Comparison of ENCODE assay signal across 30 cellular contexts in genomic region chr15:77984446-77984861, GRCh38.
"Had no signal": no experiment of that assay in that cellular context is flagged by ENCODE, and none has a peak within 500 bp of the region (broad histone marks: within the 10 kb centered on the region; RNA-seq: fewer than 3 reads in every experiment).

No MANE protein-coding gene starts in this region.

- H3K4me3 Mint-ChIP-seq: activated CD4-positive, alpha-beta memory T cell treated with anti-CD3 and anti-CD28 coated beads, Interleukin-2, amount 10 ng/mL, durations not matched to agents 7 days and 5 days; activated CD4-positive, alpha-beta T cell treated with anti-CD3 and anti-CD28 coated beads, Interleukin-2, amount 10 ng/mL, durations not matched to agents 7 days and 5 days; activated T-cell treated with anti-CD3 and anti-CD28 coated beads, Interleukin-2, amount 50 U/mL, for 4 hours; activated T-helper 17 cell treated with anti-CD3 and anti-CD28 coated beads, Interleukin-2, amount 50 U/mL, for 72 hours; nephron; T-helper 1 cell treated with Interleukin-12 subunit alpha and Interleukin-12 subunit beta and Interleukin-4 antibody, amounts not matched to agents 30 μg/mL and 1 μg/mL, for 36 hours had no signal

- H3K9me3 ChIP-seq: body of pancreas, gastroesophageal sphincter, pancreas, prostate gland, stomach, tibial artery had no signal

- H3K27ac ChIP-seq: body of pancreas, gastroesophageal sphincter, pancreas, prostate gland, skin epidermis, stomach, tibial artery had no signal

- H3K4me1 Mint-ChIP-seq: activated CD4-positive, alpha-beta memory T cell treated with anti-CD3 and anti-CD28 coated beads, Interleukin-2, amount 10 ng/mL, durations not matched to agents 7 days and 5 days had no signal

- H3K4me3 ChIP-seq: body of pancreas, gastroesophageal sphincter, pancreas, prostate gland, skin epidermis, stomach, tibial artery had no signal

- H3K27me3 Mint-ChIP-seq: activated CD4-positive, alpha-beta memory T cell treated with anti-CD3 and anti-CD28 coated beads, Interleukin-2, amount 10 ng/mL, durations not matched to agents 7 days and 5 days; activated CD4-positive, alpha-beta T cell treated with anti-CD3 and anti-CD28 coated beads, Interleukin-2, amount 10 ng/mL, durations not matched to agents 7 days and 5 days; activated T-helper 17 cell treated with anti-CD3 and anti-CD28 coated beads, Interleukin-2, amount 50 U/mL, for 72 hours had no signal

- DNase-seq: activated CD4-positive, alpha-beta memory T cell treated with anti-CD3 and anti-CD28 coated beads, Interleukin-2, amount 10 ng/mL, durations not matched to agents 7 days and 5 days; activated CD4-positive, alpha-beta T cell treated with anti-CD3 and anti-CD28 coated beads, Interleukin-2, amount 10 ng/mL, durations not matched to agents 7 days and 5 days; activated CD4-positive, CD25-positive, alpha-beta regulatory T cell treated with anti-CD3 and anti-CD28 coated beads, Interleukin-2, amount 50 U/mL, for 72 hours; activated naive CD4-positive, alpha-beta T cell; activated T-cell treated with anti-CD3 and anti-CD28 coated beads, Interleukin-2, amount 50 U/mL, for 4 hours; anterior cingulate cortex; body of pancreas; effector CD8-positive, alpha-beta T cell; erythroblast; hippocampal formation; kidney glomerular epithelial cell; retina; stimulated activated CD4-positive, alpha-beta T cell treated with anti-CD3 and anti-CD28 coated beads, Interleukin-12 subunit alpha, Interleukin-12 subunit beta, amount 100 ng/mL, for 4 hours; stimulated activated CD4-positive, alpha-beta T cell treated with anti-CD3 and anti-CD28 coated beads, Interleukin-4, amount 100 ng/mL, for 1 hour; stomach; SW 1271; T-helper 9 cell had no signal

- H3K27me3 ChIP-seq: body of pancreas, gastroesophageal sphincter, pancreas had no signal

- H3K4me1 ChIP-seq: body of pancreas, pancreas, prostate gland had no signal

- H3K36me3 Mint-ChIP-seq: activated naive CD4-positive, alpha-beta T cell treated with anti-CD3 and anti-CD28 coated beads, Interleukin-2, amount 50 U/mL, for 72 hours had no signal

- H3K9me3 Mint-ChIP-seq: activated CD4-positive, alpha-beta memory T cell treated with anti-CD3 and anti-CD28 coated beads, Interleukin-2, amount 10 ng/mL, durations not matched to agents 7 days and 5 days; activated CD4-positive, alpha-beta T cell treated with anti-CD3 and anti-CD28 coated beads, Interleukin-2, amount 10 ng/mL, durations not matched to agents 7 days and 5 days; activated naive CD4-positive, alpha-beta T cell treated with anti-CD3 and anti-CD28 coated beads, Interleukin-2, amount 50 U/mL, for 72 hours; activated T-cell treated with anti-CD3 and anti-CD28 coated beads, Interleukin-2, amount 50 U/mL, for 4 hours; activated T-helper 17 cell treated with anti-CD3 and anti-CD28 coated beads, Interleukin-2, amount 50 U/mL, for 72 hours; nephron; T-helper 1 cell treated with Interleukin-12 subunit alpha and Interleukin-12 subunit beta and Interleukin-4 antibody, amounts not matched to agents 30 μg/mL and 1 μg/mL, for 36 hours had no signal

- H3K27ac Mint-ChIP-seq: activated CD4-positive, alpha-beta memory T cell treated with anti-CD3 and anti-CD28 coated beads, Interleukin-2, amount 10 ng/mL, durations not matched to agents 7 days and 5 days; activated CD4-positive, alpha-beta T cell treated with anti-CD3 and anti-CD28 coated beads, Interleukin-2, amount 10 ng/mL, durations not matched to agents 7 days and 5 days; activated naive CD4-positive, alpha-beta T cell treated with anti-CD3 and anti-CD28 coated beads, Interleukin-2, amount 50 U/mL, for 72 hours; activated T-helper 17 cell treated with anti-CD3 and anti-CD28 coated beads, Interleukin-2, amount 50 U/mL, for 72 hours; nephron; T-helper 1 cell treated with Interleukin-12 subunit alpha and Interleukin-12 subunit beta and Interleukin-4 antibody, amounts not matched to agents 30 μg/mL and 1 μg/mL, for 36 hours had no signal

- H3K36me3 ChIP-seq: gastroesophageal sphincter, pancreas, prostate gland, stomach, tibial artery had no signal

- FAIRE-seq: colon, pancreas, urothelium cell line had no signal

- ATAC-seq: activated naive CD4-positive, alpha-beta T cell treated with anti-CD3 and anti-CD28 coated beads, Interleukin-2, amount 50 U/mL, for 72 hours; activated T-cell treated with anti-CD3 and anti-CD28 coated beads, Interleukin-2, amount 50 U/mL, for 4 hours; activated T-helper 17 cell treated with anti-CD3 and anti-CD28 coated beads, Interleukin-2, amount 50 U/mL, for 72 hours; body of pancreas; gastroesophageal sphincter; left lobe of liver; pancreas; sciatic nerve had no signal
